In genomic region chr5:30991462-30991861, GRCh38 we compare ENCODE assay signal across 21 cellular contexts.
A peak's percentile ranks its signal among the peaks of the same experiment; 100 is the strongest.
DNase-seq lines count a peak whose midpoint lies in the region; ATAC-seq and TF ChIP-seq lines count a peak whose summit lies in the region.
"Had no signal": no experiment of that assay in that cellular context is flagged by ENCODE, and none has a peak within 500 bp of the region (broad histone marks: within the 10 kb centered on the region; RNA-seq: fewer than 3 reads in every experiment).

No MANE protein-coding gene starts in this region.

- H3K27me3 Mint-ChIP-seq in GM23338 (ENCODE audit: insufficient read depth, low read depth, poor library complexity): peaks cover 2% of the 10 kb centered on the region
- H3K27me3 Mint-ChIP-seq: CD4-positive, alpha-beta T cell had no signal

- H3K4me1 Mint-ChIP-seq in GM23338: peaks cover 25% of the 10 kb centered on the region

- no peaks in the 10 kb centered on the region for H3K27me3 ChIP-seq in GM23338 (ENCODE audit: insufficient read depth)
- H3K27me3 ChIP-seq in MG63: no peaks in the 10 kb centered on the region
- H3K27me3 ChIP-seq: BLaER1 had no signal

- H3K36me3 ChIP-seq in GM23338 (ENCODE audit: insufficient read depth): no peaks in the 10 kb centered on the region
- no peaks in the 10 kb centered on the region for H3K36me3 ChIP-seq in MG63
- H3K36me3 ChIP-seq: BLaER1 had no signal

- no peak for ATAC-seq in GM23338
- ATAC-seq: HepG2, K562 had no signal

- no peak overlapping the region for H3K4me3 Mint-ChIP-seq in GM23338
- H3K4me3 Mint-ChIP-seq: CD4-positive, alpha-beta T cell had no signal

- peak overlapping the region; percentile 61; the same call in 1 of the 2 replicates for H2AFZ ChIP-seq in GM23338

- H3K4me1 ChIP-seq in GM23338 (ENCODE audit: insufficient read depth): peaks cover 9% of the 10 kb centered on the region
- H3K4me1 ChIP-seq: BLaER1 had no signal

- H4K20me1 ChIP-seq in GM23338 (replicated peaks; ENCODE audit: insufficient read depth): no peaks in the 10 kb centered on the region
- H4K20me1 ChIP-seq: BLaER1 had no signal

- no peak overlapping the region for H3K4me3 ChIP-seq in GM23338
- no peak overlapping the region for H3K4me3 ChIP-seq in MG63
- H3K4me3 ChIP-seq: BLaER1, K562, SK-N-MC had no signal

- TF ChIP-seq CTCF in GM23338 (conservative IDR thresholded peaks at IDR 0.05; ENCODE audit: low read depth in 2 of 2): no peak

- no peaks in the 10 kb centered on the region for H3F3A ChIP-seq in GM23338 (replicated peaks; ENCODE audit: low read depth)

- no peaks in the 10 kb centered on the region for H3K79me2 ChIP-seq in GM23338 (replicated peaks; ENCODE audit: insufficient read depth)

- no peaks in the 10 kb centered on the region for H3K36me3 Mint-ChIP-seq in GM23338 (ENCODE audit: low read depth)

- DNase-seq in GM23338 (ENCODE audit: low spot score) (no peak), amniotic epithelial cell (ENCODE audit: low read depth) (peak; percentile 31), fibroblast of gingiva (ENCODE audit: low read depth) (peak; percentile 67), smooth muscle cell of the brain vasculature (ENCODE audit: low read depth, low spot score) (peak; percentile 39), MG63 (no peak), NCI-H345 (lab: John Stamatoyannopoulos, UW) (no peak)
- no peak for DNase-seq in activated effector memory CD4-positive, alpha-beta T cell treated with anti-CD3 and anti-CD28 coated beads, Interleukin-2, amount 50 U/mL, for 16 hours
- DNase-seq: CD4-positive, alpha-beta T cell; COR-L47; H7; Kasumi-1; MV-4-11; NCI-H1105; NCI-H1436 treated with DMSO at 0.1 percent for 48 hours; NCI-H187 treated with DMSO at 0.1 percent for 48 hours; NCI-H69; SIG-M5 had no signal

- no peak overlapping the region for H3K27ac ChIP-seq in GM23338 (ENCODE audit: low read depth)
- H3K27ac ChIP-seq: BLaER1 had no signal

- H3K4me2 ChIP-seq in GM23338: no peak overlapping the region
- H3K4me2 ChIP-seq: BLaER1 had no signal

- H3K27ac Mint-ChIP-seq in GM23338: no peak overlapping the region
- H3K27ac Mint-ChIP-seq: CD4-positive, alpha-beta T cell had no signal

- H3K9me3 ChIP-seq in MG63: peaks cover 3% of the 10 kb centered on the region; the same call in 1 of the 2 replicates
- H3K9me3 ChIP-seq: BLaER1 had no signal

- peaks cover 3% of the 10 kb centered on the region; the same call in 1 of the 2 replicates for H3K9me2 ChIP-seq in GM23338 (ENCODE audit: insufficient read depth)

- no peaks in the 10 kb centered on the region for H3K9me3 Mint-ChIP-seq in GM23338

TF ChIP-seq in GM23338, 12 proteins besides CTCF, POLR2A, EP300 and RAD21 (continues in another document):
- no peak for TF ChIP-seq STAT1 (IDR thresholded peaks at IDR 0.05; ENCODE audit: unreplicated experiment)
- TF ChIP-seq EZH2phosphoT487 (IDR thresholded peaks at IDR 0.05; ENCODE audit: unreplicated experiment): no peak
- TF ChIP-seq NANOG (IDR thresholded peaks at IDR 0.05; ENCODE audit: borderline replicate concordance): no peak
- no peak for TF ChIP-seq ZNF114 (CRISPR knock-in tag; IDR thresholded peaks at IDR 0.05)
- TF ChIP-seq POLR2AphosphoS5 (IDR thresholded peaks at IDR 0.05; ENCODE audit: low read depth): no peak
- TF ChIP-seq ETS1 (IDR thresholded peaks at IDR 0.05): no peak
- no peak for TF ChIP-seq JUNB (IDR thresholded peaks at IDR 0.05; ENCODE audit: unreplicated experiment)
- no peak for TF ChIP-seq REST (IDR thresholded peaks at IDR 0.05; ENCODE audit: unreplicated experiment)
- no peak for TF ChIP-seq ZNF462 (CRISPR knock-in tag; IDR thresholded peaks at IDR 0.05)
- no peak for TF ChIP-seq CREB1 (CRISPR knock-in tag; IDR thresholded peaks at IDR 0.05; ENCODE audit: low read depth)

Comparison
In these comparisons a context has a peak if more than half of its experiments do, and no peak if none do; other contexts are left out.
1. DNase-seq: peak in amniotic epithelial cell (single experiment), fibroblast of gingiva (single experiment) and smooth muscle cell of the brain vasculature (single experiment); none in GM23338 (single experiment), MG63 (single experiment), NCI-H345 (single experiment) and activated effector memory CD4-positive, alpha-beta T cell treated with anti-CD3 and anti-CD28 coated beads, Interleukin-2, amount 50 U/mL, for 16 hours (single experiment).